Comparison of ENCODE assay signal across 8 cellular contexts in genomic region chr14:23483216-23483854, GRCh38. TPM values are rescaled to one million over a fixed set of nuclear protein-coding genes. Genes with fewer than 3 reads are reported as not detected.
DNase-seq lines count a peak whose midpoint lies in the region; ATAC-seq and TF ChIP-seq lines count a peak whose summit lies in the region.

No MANE protein-coding gene starts in this region.

- H3K27me3 Mint-ChIP-seq in activated CD4-positive, alpha-beta memory T cell treated with anti-CD3 and anti-CD28 coated beads for 36 hours: no peaks in the 10 kb centered on the region
- no peaks in the 10 kb centered on the region for H3K27me3 Mint-ChIP-seq in activated CD4-positive, alpha-beta memory T cell treated with anti-CD3 and anti-CD28 coated beads, Interleukin-2, amount 10 ng/mL, durations not matched to agents 7 days and 5 days
- no peaks in the 10 kb centered on the region for H3K27me3 Mint-ChIP-seq in activated CD8-positive, alpha-beta T cell treated with anti-CD3 and anti-CD28 coated beads for 36 hours
- H3K27me3 Mint-ChIP-seq in naive thymus-derived CD4-positive, alpha-beta T cell: no peaks in the 10 kb centered on the region

- POLR2A ChIA-PET in activated CD4-positive, alpha-beta memory T cell treated with anti-CD3 and anti-CD28 coated beads for 36 hours (lab: Charles Lee): no interaction called here
- POLR2A ChIA-PET in activated CD4-positive, alpha-beta memory T cell treated with anti-CD3 and anti-CD28 coated beads, Interleukin-2, amount 10 ng/mL, durations not matched to agents 7 days and 5 days (lab: Charles Lee): interaction anchor here (1.5 kb wide), 1 partner anchor 78 kb away, joined by 5 read pairs; no protein-coding TSS in a partner anchor
- POLR2A ChIA-PET in activated CD8-positive, alpha-beta T cell treated with anti-CD3 and anti-CD28 coated beads for 36 hours (lab: Charles Lee): no interaction called here
- POLR2A ChIA-PET in naive thymus-derived CD4-positive, alpha-beta T cell (lab: Charles Lee): no interaction called here

- H3K27ac ChIP-seq in naive thymus-derived CD4-positive, alpha-beta T cell (ENCODE audit: low read depth, low read length): no peak overlapping the region

- H3K4me3 ChIP-seq in naive thymus-derived CD4-positive, alpha-beta T cell (ENCODE audit: low read length): no peak overlapping the region

- no peak overlapping the region for H3K4me3 Mint-ChIP-seq in activated CD4-positive, alpha-beta memory T cell treated with anti-CD3 and anti-CD28 coated beads for 36 hours
- H3K4me3 Mint-ChIP-seq in activated CD4-positive, alpha-beta memory T cell treated with anti-CD3 and anti-CD28 coated beads, Interleukin-2, amount 10 ng/mL, durations not matched to agents 7 days and 5 days: no peak overlapping the region
- no peak overlapping the region for H3K4me3 Mint-ChIP-seq in activated CD8-positive, alpha-beta T cell treated with anti-CD3 and anti-CD28 coated beads for 36 hours
- no peak overlapping the region for H3K4me3 Mint-ChIP-seq in naive thymus-derived CD4-positive, alpha-beta T cell

- H3K4me1 Mint-ChIP-seq in activated CD4-positive, alpha-beta memory T cell treated with anti-CD3 and anti-CD28 coated beads for 36 hours (ENCODE audit: low read depth): no peaks in the 10 kb centered on the region
- peaks cover 2% of the 10 kb centered on the region for H3K4me1 Mint-ChIP-seq in activated CD4-positive, alpha-beta memory T cell treated with anti-CD3 and anti-CD28 coated beads, Interleukin-2, amount 10 ng/mL, durations not matched to agents 7 days and 5 days
- no peaks in the 10 kb centered on the region for H3K4me1 Mint-ChIP-seq in activated CD8-positive, alpha-beta T cell treated with anti-CD3 and anti-CD28 coated beads for 36 hours (ENCODE audit: low read depth)
- H3K4me1 Mint-ChIP-seq in naive thymus-derived CD4-positive, alpha-beta T cell: peaks cover 0 to 9% (median 2%) of the 10 kb centered on the region in 7 donors

- H3K4me1 ChIP-seq in naive thymus-derived CD4-positive, alpha-beta T cell (ENCODE audit: control insufficient read depth in 2 of 2, insufficient read depth in 2 of 2, low read length in 2 of 2): no peaks in the 10 kb centered on the region

- peak; percentile 44 for TF ChIP-seq CTCF in activated CD8-positive, alpha-beta T cell treated with anti-CD3 and anti-CD28 coated beads for 36 hours (IDR thresholded peaks at IDR 0.05)

- DNase-seq in activated CD4-positive, alpha-beta memory T cell treated with anti-CD3 and anti-CD28 coated beads for 36 hours: peak; percentile 12
- no peak for DNase-seq in activated CD4-positive, alpha-beta memory T cell treated with anti-CD3 and anti-CD28 coated beads, Interleukin-2, amount 10 ng/mL, durations not matched to agents 7 days and 5 days
- DNase-seq in NCI-H1092 (lab: John Stamatoyannopoulos, UW): peak; percentile 52
- peak; percentile 23 for DNase-seq in activated CD8-positive, alpha-beta T cell treated with anti-CD3 and anti-CD28 coated beads for 36 hours
- no peak for DNase-seq in left colon
- DNase-seq in activated effector memory CD4-positive, alpha-beta T cell treated with anti-CD3 and anti-CD28 coated beads, Interleukin-2, amount 50 U/mL, for 16 hours: no peak
- no peak for DNase-seq in naive thymus-derived CD4-positive, alpha-beta T cell
- no peak for DNase-seq in mesenteric fat pad (ENCODE audit: low spot score)

- intact Hi-C loops in activated CD4-positive, alpha-beta memory T cell treated with anti-CD3 and anti-CD28 coated beads for 36 hours (cut with micrococcal nuclease): no loop called here
- intact Hi-C loops in activated CD8-positive, alpha-beta T cell treated with anti-CD3 and anti-CD28 coated beads for 36 hours (cut with micrococcal nuclease): no loop called here
- intact Hi-C loops in left colon (cut with DNase I, micrococcal nuclease): no loop called here
- intact Hi-C loops in naive thymus-derived CD4-positive, alpha-beta T cell (cut with micrococcal nuclease): no loop called here

- ATAC-seq in activated CD8-positive, alpha-beta T cell treated with anti-CD3 and anti-CD28 coated beads for 36 hours: peak; percentile 81
- ATAC-seq in left colon: peak; percentile 37
- no peak for ATAC-seq in naive thymus-derived CD4-positive, alpha-beta T cell

- peaks cover 0 to 52% (median 2%) of the 10 kb centered on the region in 3 experiments for H3K36me3 ChIP-seq in naive thymus-derived CD4-positive, alpha-beta T cell (ENCODE audit: control insufficient read depth in 2 of 3, insufficient read depth in 3 of 3, low read length in 3 of 3)

- H3K36me3 Mint-ChIP-seq in activated CD4-positive, alpha-beta memory T cell treated with anti-CD3 and anti-CD28 coated beads for 36 hours: peaks cover 13% of the 10 kb centered on the region
- H3K36me3 Mint-ChIP-seq in activated CD4-positive, alpha-beta memory T cell treated with anti-CD3 and anti-CD28 coated beads, Interleukin-2, amount 10 ng/mL, durations not matched to agents 7 days and 5 days (ENCODE audit: low read depth): peaks cover 2% of the 10 kb centered on the region
- H3K36me3 Mint-ChIP-seq in activated CD8-positive, alpha-beta T cell treated with anti-CD3 and anti-CD28 coated beads for 36 hours (ENCODE audit: low read depth): peaks cover 7% of the 10 kb centered on the region
- H3K36me3 Mint-ChIP-seq in naive thymus-derived CD4-positive, alpha-beta T cell: peaks cover 2 to 36% (median 11%) of the 10 kb centered on the region in 5 donors

- H3K9me3 ChIP-seq in naive thymus-derived CD4-positive, alpha-beta T cell (ENCODE audit: control insufficient read depth in 2 of 3, low read length in 3 of 3): no peaks in the 10 kb centered on the region

- H3K27ac Mint-ChIP-seq in activated CD4-positive, alpha-beta memory T cell treated with anti-CD3 and anti-CD28 coated beads for 36 hours: no peak overlapping the region
- no peak overlapping the region for H3K27ac Mint-ChIP-seq in activated CD4-positive, alpha-beta memory T cell treated with anti-CD3 and anti-CD28 coated beads, Interleukin-2, amount 10 ng/mL, durations not matched to agents 7 days and 5 days
- H3K27ac Mint-ChIP-seq in activated CD8-positive, alpha-beta T cell treated with anti-CD3 and anti-CD28 coated beads for 36 hours: no peak overlapping the region
- no peak overlapping the region for H3K27ac Mint-ChIP-seq in naive thymus-derived CD4-positive, alpha-beta T cell

- no peaks in the 10 kb centered on the region for H3K27me3 ChIP-seq in naive thymus-derived CD4-positive, alpha-beta T cell (ENCODE audit: control insufficient read depth in 2 of 2, insufficient read depth in 2 of 2, low read length in 2 of 2)

- CTCF ChIA-PET in activated CD4-positive, alpha-beta memory T cell treated with anti-CD3 and anti-CD28 coated beads for 36 hours (lab: Charles Lee): interaction anchor here (11.1 kb wide), 1 partner anchor 76 kb away, joined by 223 read pairs; the partner anchor contains the start of gene THTPA
- CTCF ChIA-PET in activated CD4-positive, alpha-beta memory T cell treated with anti-CD3 and anti-CD28 coated beads, Interleukin-2, amount 10 ng/mL, durations not matched to agents 7 days and 5 days (lab: Charles Lee): interaction anchor here (0.7 to 9.3 kb wide), 4 partner anchors 13 to 778 kb away, joined by 3 to 148 read pairs (median 6); partner anchors contain the start of gene THTPA
- CTCF ChIA-PET in activated CD8-positive, alpha-beta T cell treated with anti-CD3 and anti-CD28 coated beads for 36 hours (lab: Charles Lee): interaction anchor here (1.2 to 12.7 kb wide), 5 partner anchors 45 to 83 kb away, joined by 3 to 291 read pairs (median 4); partner anchors contain the start of genes THTPA and ZFHX2
- CTCF ChIA-PET in naive thymus-derived CD4-positive, alpha-beta T cell (lab: Charles Lee): interaction anchor here (1.0 kb wide), 1 partner anchor 75 kb away, joined by 4 read pairs; no protein-coding TSS in a partner anchor

- H3K9me3 Mint-ChIP-seq in activated CD4-positive, alpha-beta memory T cell treated with anti-CD3 and anti-CD28 coated beads for 36 hours: no peaks in the 10 kb centered on the region
- no peaks in the 10 kb centered on the region for H3K9me3 Mint-ChIP-seq in activated CD4-positive, alpha-beta memory T cell treated with anti-CD3 and anti-CD28 coated beads, Interleukin-2, amount 10 ng/mL, durations not matched to agents 7 days and 5 days
- no peaks in the 10 kb centered on the region for H3K9me3 Mint-ChIP-seq in activated CD8-positive, alpha-beta T cell treated with anti-CD3 and anti-CD28 coated beads for 36 hours
- H3K9me3 Mint-ChIP-seq in naive thymus-derived CD4-positive, alpha-beta T cell: peaks cover 0 to 1% (median 0%) of the 10 kb centered on the region in 11 donors

RNA-seq across cellular contexts. Expression of gene NGDN, which starts 13.8 kb away (rescaled TPM):
- total RNA-seq in activated CD4-positive, alpha-beta memory T cell treated with anti-CD3 and anti-CD28 coated beads for 36 hours: 10 to 100 TPM; 42.1 to 44.1 TPM
- 10 to 100 TPM; 34.8 to 39.0 TPM for total RNA-seq in activated CD4-positive, alpha-beta memory T cell treated with anti-CD3 and anti-CD28 coated beads, Interleukin-2, amount 10 ng/mL, durations not matched to agents 7 days and 5 days
- total RNA-seq in activated CD8-positive, alpha-beta T cell treated with anti-CD3 and anti-CD28 coated beads for 36 hours: 10 to 100 TPM; 50.9 to 57.4 TPM
- total RNA-seq in left colon: 10 to 100 TPM; 22.2 to 24.1 TPM
- total RNA-seq in naive thymus-derived CD4-positive, alpha-beta T cell: 100 to 1,000 TPM in 1 of 5 experiments, 10 to 100 TPM in 4; 52.9 to 152 (median 74.0) TPM
- polyA plus RNA-seq in naive thymus-derived CD4-positive, alpha-beta T cell: 100 to 1,000 TPM; 101 to 112 TPM
- 29.7 TPM for total RNA-seq in mesenteric fat pad

RNA-seq across cellular contexts. Expression of gene MYH7, which starts 47.9 kb away (rescaled TPM):
- total RNA-seq in activated CD4-positive, alpha-beta memory T cell treated with anti-CD3 and anti-CD28 coated beads for 36 hours: under 1 TPM in 1 of 2 experiments, not detected in 1; 0.02 TPM
- total RNA-seq in activated CD4-positive, alpha-beta memory T cell treated with anti-CD3 and anti-CD28 coated beads, Interleukin-2, amount 10 ng/mL, durations not matched to agents 7 days and 5 days: under 1 TPM in 1 of 2 experiments, not detected in 1; 0.05 TPM
- total RNA-seq in activated CD8-positive, alpha-beta T cell treated with anti-CD3 and anti-CD28 coated beads for 36 hours: not detected
- total RNA-seq in left colon (not detected), mesenteric fat pad (not detected)
- total RNA-seq in naive thymus-derived CD4-positive, alpha-beta T cell: not detected
- not detected for polyA plus RNA-seq in naive thymus-derived CD4-positive, alpha-beta T cell

Comparison
In these comparisons a context has a peak if more than half of its experiments do, and no peak if none do; other contexts are left out.
1. DNase-seq: peak in activated CD4-positive, alpha-beta memory T cell treated with anti-CD3 and anti-CD28 coated beads for 36 hours (single experiment), NCI-H1092 (single experiment) and activated CD8-positive, alpha-beta T cell treated with anti-CD3 and anti-CD28 coated beads for 36 hours (single experiment); none in activated CD4-positive, alpha-beta memory T cell treated with anti-CD3 and anti-CD28 coated beads, Interleukin-2, amount 10 ng/mL, durations not matched to agents 7 days and 5 days (single experiment), left colon (0 of 2), activated effector memory CD4-positive, alpha-beta T cell treated with anti-CD3 and anti-CD28 coated beads, Interleukin-2, amount 50 U/mL, for 16 hours (single experiment), naive thymus-derived CD4-positive, alpha-beta T cell (0 of 9) and mesenteric fat pad (single experiment).